ENCODE assay signal across 19 cellular contexts in the genomic region with DNA sequence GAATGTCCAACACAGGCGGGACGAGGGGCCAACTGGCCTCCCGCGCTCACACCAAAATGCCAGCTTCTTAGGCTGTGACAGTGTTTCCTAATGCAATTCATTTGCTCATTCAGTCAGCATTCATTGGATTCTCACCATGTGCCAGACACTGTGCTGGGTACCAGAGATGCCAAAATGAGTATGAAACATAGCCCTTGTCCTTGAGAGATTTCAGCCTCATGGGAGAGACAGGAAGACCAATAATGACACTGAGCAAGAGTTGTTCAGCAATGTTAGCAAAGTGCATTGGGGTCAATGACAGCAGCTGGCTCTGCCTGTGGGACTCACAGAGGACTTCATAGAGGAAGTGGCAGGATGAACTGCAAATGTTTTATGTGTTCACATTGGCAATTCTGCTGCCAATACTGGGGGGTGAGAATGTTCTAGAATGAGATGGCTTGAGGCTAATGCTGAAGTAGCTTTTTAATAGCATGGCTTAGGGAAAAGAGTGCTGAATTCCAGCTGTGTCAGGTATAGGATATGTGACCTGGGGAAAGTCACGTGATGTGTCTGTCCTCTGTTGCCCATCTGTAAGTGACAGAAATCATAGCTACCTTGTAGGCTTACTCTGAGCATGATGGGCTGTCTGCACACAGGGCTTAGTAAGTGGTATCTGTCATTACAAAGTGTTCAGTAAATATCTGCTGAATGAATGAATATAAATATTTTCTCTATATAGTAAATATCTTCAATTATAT. TPM values are rescaled to one million over a fixed set of nuclear protein-coding genes. Genes with fewer than 3 reads are reported as not detected.
"Had no signal": no experiment of that assay in that cellular context is flagged by ENCODE, and none has a peak within 500 bp of the region (broad histone marks: within the 10 kb centered on the region; RNA-seq: fewer than 3 reads in every experiment).

No MANE protein-coding gene starts in this region.

- H3K9me3 ChIP-seq: ascending aorta, uterus had no signal

- H3K4me1 ChIP-seq: ascending aorta, uterus had no signal

- ATAC-seq: activated T-cell treated with anti-CD3 and anti-CD28 coated beads, Interleukin-2, amount 50 U/mL, for 72 hours; left cardiac atrium; natural killer cell; stimulated activated naive CD8-positive, alpha-beta T cell treated with anti-CD3 and anti-CD28 coated beads, Interleukin-15, Interleukin-2, amounts not matched to agents 100 U/mL and 50 U/mL, for 24 hours had no signal

- H3K27me3 ChIP-seq: ascending aorta, uterus had no signal

- H3K27ac ChIP-seq: ascending aorta, coronary artery, epithelial cell of prostate, uterus, VCaP had no signal

- DNase-seq: activated CD4-positive, alpha-beta memory T cell treated with anti-CD3 and anti-CD28 coated beads for 36 hours; activated CD8-positive, alpha-beta memory T cell treated with anti-CD3 and anti-CD28 coated beads, Interleukin-2, amount 50 U/mL, for 4 hours; activated gamma-delta T cell treated with Interleukin-2 at 50 U/mL for 16 hours; activated naive CD8-positive, alpha-beta T cell treated with anti-CD3 and anti-CD28 coated beads for 36 hours; activated T-cell treated with anti-CD3 and anti-CD28 coated beads, Interleukin-2, amount 50 U/mL, for 72 hours; effector memory CD4-positive, alpha-beta T cell; immature natural killer cell; left cardiac atrium; natural killer cell; stimulated activated CD4-positive, alpha-beta T cell treated with anti-CD3 and anti-CD28 coated beads, Interleukin-4, amount 100 ng/mL, for 1 hour; stimulated activated CD8-positive, alpha-beta memory T cell treated with anti-CD3 and anti-CD28 coated beads, Interleukin-4, amount 100 ng/mL, for 48 hours; stimulated activated naive CD8-positive, alpha-beta T cell treated with anti-CD3 and anti-CD28 coated beads, Interleukin-15, Interleukin-2, amounts not matched to agents 100 U/mL and 50 U/mL, for 24 hours; SW 1271; T-helper 9 cell; uterus had no signal

- H3K4me3 ChIP-seq: ascending aorta, coronary artery, uterus had no signal

- H3K36me3 ChIP-seq: ascending aorta, uterus had no signal

RNA-seq across cellular contexts. Expression of gene KIF26B, which starts 58.3 kb away (rescaled TPM):
- total RNA-seq: activated CD4-positive, alpha-beta memory T cell treated with anti-CD3 and anti-CD28 coated beads for 36 hours; ascending aorta had no signal
